22 cellular contexts compared by ENCODE assay signal in the genomic region with DNA sequence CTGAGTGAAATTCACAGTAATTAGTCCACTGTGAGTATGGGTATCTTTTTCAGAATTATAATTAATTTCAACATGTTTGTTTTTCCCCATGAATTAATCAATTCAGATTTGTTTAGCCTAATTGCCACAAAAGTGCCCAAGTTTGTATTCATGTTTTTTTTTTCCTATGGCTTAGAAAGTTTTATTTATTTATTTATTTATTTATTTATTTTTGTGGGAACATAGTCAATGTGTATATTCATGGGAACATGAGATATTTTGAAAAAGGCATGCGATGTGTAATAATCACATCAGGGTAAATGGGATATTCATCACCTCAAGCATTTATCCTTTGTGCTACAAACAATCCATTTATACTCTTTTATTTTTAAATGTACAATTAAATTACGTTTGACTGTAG.
"Had no signal": no experiment of that assay in that cellular context is flagged by ENCODE, and none has a peak within 500 bp of the region (broad histone marks: within the 10 kb centered on the region; RNA-seq: fewer than 3 reads in every experiment).

No MANE protein-coding gene starts in this region.

- ATAC-seq: foreskin keratinocyte, gastrocnemius medialis, heart right ventricle, left colon, left lobe of liver, lower lobe of right lung, mucosa of descending colon had no signal

- H3K4me1 ChIP-seq: esophagus muscularis mucosa, foreskin keratinocyte, gastrocnemius medialis, heart right ventricle, left ventricle myocardium inferior, lower lobe of right lung had no signal

- H3K36me3 ChIP-seq: esophagus muscularis mucosa, gastrocnemius medialis, heart right ventricle, left ventricle myocardium inferior, lower lobe of right lung had no signal

- H3K4me3 ChIP-seq: coronary artery, dorsolateral prefrontal cortex, esophagus muscularis mucosa, gastrocnemius medialis, heart right ventricle, left ventricle myocardium inferior, lower lobe of right lung, mucosa of descending colon had no signal

- DNase-seq: dermis blood vessel endothelial cell; dorsolateral prefrontal cortex; effector CD4-positive, alpha-beta T cell; effector memory CD4-positive, alpha-beta T cell; foreskin keratinocyte; gastrocnemius medialis; glutamatergic neuron; head of caudate nucleus; heart right ventricle; hippocampal formation; kidney glomerular epithelial cell; left colon; left ventricle myocardium inferior; lower lobe of right lung; mesenchymal stem cell; mucosa of descending colon; naive B cell had no signal

- H3K9me3 ChIP-seq: gastrocnemius medialis, lower lobe of right lung, mucosa of descending colon had no signal

- H3K27ac ChIP-seq: coronary artery, dorsolateral prefrontal cortex, esophagus muscularis mucosa, foreskin keratinocyte, gastrocnemius medialis, heart right ventricle, left ventricle myocardium inferior, lower lobe of right lung had no signal

- FAIRE-seq: endothelial cell of umbilical vein, keratinocyte had no signal
